In genomic region chr3:117145677-117146076, GRCh38 we compare ENCODE assay signal across 32 cellular contexts.
"Had no signal": no experiment of that assay in that cellular context is flagged by ENCODE, and none has a peak within 500 bp of the region (broad histone marks: within the 10 kb centered on the region; RNA-seq: fewer than 3 reads in every experiment).

No MANE protein-coding gene starts in this region.

- H3K4me2 ChIP-seq: KMS-11 had no signal

- H3K27me3 Mint-ChIP-seq: activated CD4-positive, alpha-beta T cell treated with anti-CD3 and anti-CD28 coated beads for 36 hours; activated CD4-positive, alpha-beta T cell treated with anti-CD3 and anti-CD28 coated beads, Interleukin-2, amount 10 ng/mL, durations not matched to agents 7 days and 5 days; activated naive CD8-positive, alpha-beta T cell; activated T-cell treated with anti-CD3 and anti-CD28 coated beads, Interleukin-2, amount 50 U/mL, for 24 hours; central memory CD8-positive, alpha-beta T cell had no signal

- H3K36me3 ChIP-seq: ascending aorta, cardiac muscle cell, Peyer's patch had no signal

- H3K27ac Mint-ChIP-seq: activated CD4-positive, alpha-beta T cell treated with anti-CD3 and anti-CD28 coated beads for 36 hours; activated CD4-positive, alpha-beta T cell treated with anti-CD3 and anti-CD28 coated beads, Interleukin-2, amount 10 ng/mL, durations not matched to agents 7 days and 5 days; activated CD8-positive, alpha-beta T cell treated with anti-CD3 and anti-CD28 coated beads, Interleukin-2, amount 10 ng/mL, durations not matched to agents 7 days and 5 days; activated naive CD8-positive, alpha-beta T cell; activated T-cell treated with anti-CD3 and anti-CD28 coated beads, Interleukin-2, amount 50 U/mL, for 24 hours; activated T-helper 2 cell treated with anti-CD3 and anti-CD28 coated beads, Interferon-gamma antibody, Interleukin-2, Interleukin-4, amounts not matched to agents 10 μg/mL and 5 μg/mL and 100 μg/mL, durations not matched to agents 14 hours and 24 hours and 36 hours; T-helper 1 cell treated with Interleukin-12 subunit alpha and Interleukin-12 subunit beta and Interleukin-4 antibody, amounts not matched to agents 30 μg/mL and 1 μg/mL, for 36 hours; T-helper 2 cell treated with Interferon-gamma antibody and Interleukin-4, amounts not matched to agents 5 μg/mL and 100 μg/mL, for 36 hours had no signal

- H3K27me3 ChIP-seq: ascending aorta, cardiac muscle cell, Peyer's patch had no signal

- H3K4me3 ChIP-seq: ascending aorta, cardiac muscle cell, Peyer's patch had no signal

- DNase-seq: activated CD4-positive, alpha-beta T cell treated with anti-CD3 and anti-CD28 coated beads for 36 hours; activated CD4-positive, alpha-beta T cell treated with anti-CD3 and anti-CD28 coated beads, Interleukin-2, amount 10 ng/mL, durations not matched to agents 7 days and 5 days; activated CD4-positive, alpha-beta T cell treated with anti-CD3 and anti-CD28 coated beads, Interleukin-2, amount 50 U/mL, for 48 hours; activated CD8-positive, alpha-beta T cell treated with anti-CD3 and anti-CD28 coated beads, Interleukin-2, amount 10 ng/mL, durations not matched to agents 7 days and 5 days; activated gamma-delta T cell; activated naive CD4-positive, alpha-beta T cell treated with Interleukin-2 at 50 U/mL for 16 hours; activated T-cell treated with anti-CD3 and anti-CD28 coated beads, Interleukin-2, amount 50 U/mL, for 24 hours; NCI-H1092 treated with DMSO at 0.1 percent for 48 hours; NCI-H1417; NCI-H146; NCI-H187; NCI-H2029 treated with DMSO at 0.1 percent for 48 hours; NCI-H2107; NCI-H2171; NCI-H510A; NCI-H526; NCI-H748 treated with DMSO at 0.1 percent for 48 hours; NK-92 treated with Interleukin-12 subunit alpha and Interleukin-12 subunit beta, amount 100 ng/mL, for 24 hours; PC-3; Peyer's patch; RPMI8226; SIG-M5 had no signal

- H3K36me3 Mint-ChIP-seq: activated naive CD8-positive, alpha-beta T cell; WTC11 had no signal

- H3K9me3 ChIP-seq: ascending aorta, Peyer's patch had no signal

- ATAC-seq: activated CD4-positive, alpha-beta T cell treated with anti-CD3 and anti-CD28 coated beads for 36 hours; activated CD4-positive, CD25-positive, alpha-beta regulatory T cell treated with anti-CD3 and anti-CD28 coated beads, Interleukin-2, amount 50 U/mL, for 24 hours; activated CD8-positive, alpha-beta T cell treated with anti-CD3 and anti-CD28 coated beads, Interleukin-2, amount 10 ng/mL, durations not matched to agents 7 days and 5 days; PC-3; WTC11 had no signal

- H3K4me1 Mint-ChIP-seq: activated CD4-positive, alpha-beta T cell treated with anti-CD3 and anti-CD28 coated beads for 36 hours; activated CD4-positive, alpha-beta T cell treated with anti-CD3 and anti-CD28 coated beads, Interleukin-2, amount 10 ng/mL, durations not matched to agents 7 days and 5 days; central memory CD8-positive, alpha-beta T cell had no signal

- H3K9me3 Mint-ChIP-seq: activated CD4-positive, alpha-beta T cell treated with anti-CD3 and anti-CD28 coated beads, Interleukin-2, amount 10 ng/mL, durations not matched to agents 7 days and 5 days; activated T-helper 2 cell treated with anti-CD3 and anti-CD28 coated beads, Interferon-gamma antibody, Interleukin-2, Interleukin-4, amounts not matched to agents 10 μg/mL and 5 μg/mL and 100 μg/mL, durations not matched to agents 14 hours and 24 hours and 36 hours; T-helper 1 cell treated with Interleukin-12 subunit alpha and Interleukin-12 subunit beta and Interleukin-4 antibody, amounts not matched to agents 30 μg/mL and 1 μg/mL, for 36 hours; WTC11 had no signal

- H3K4me1 ChIP-seq: ascending aorta, Peyer's patch had no signal

- H3K9ac ChIP-seq: KMS-11 had no signal

- H3K4me3 Mint-ChIP-seq: activated CD4-positive, alpha-beta T cell treated with anti-CD3 and anti-CD28 coated beads for 36 hours; activated CD4-positive, alpha-beta T cell treated with anti-CD3 and anti-CD28 coated beads, Interleukin-2, amount 10 ng/mL, durations not matched to agents 7 days and 5 days; activated CD8-positive, alpha-beta T cell treated with anti-CD3 and anti-CD28 coated beads, Interleukin-2, amount 10 ng/mL, durations not matched to agents 7 days and 5 days; activated naive CD8-positive, alpha-beta T cell; activated T-cell treated with anti-CD3 and anti-CD28 coated beads, Interleukin-2, amount 50 U/mL, for 24 hours; central memory CD8-positive, alpha-beta T cell; T-helper 1 cell treated with Interleukin-12 subunit alpha and Interleukin-12 subunit beta and Interleukin-4 antibody, amounts not matched to agents 30 μg/mL and 1 μg/mL, for 36 hours; T-helper 2 cell treated with Interferon-gamma antibody and Interleukin-4, amounts not matched to agents 5 μg/mL and 100 μg/mL, for 36 hours; WTC11 had no signal

- H3K27ac ChIP-seq: ascending aorta, cardiac muscle cell, KMS-11, Peyer's patch had no signal
